ENCODE assay signal across 22 cellular contexts in the genomic region with DNA sequence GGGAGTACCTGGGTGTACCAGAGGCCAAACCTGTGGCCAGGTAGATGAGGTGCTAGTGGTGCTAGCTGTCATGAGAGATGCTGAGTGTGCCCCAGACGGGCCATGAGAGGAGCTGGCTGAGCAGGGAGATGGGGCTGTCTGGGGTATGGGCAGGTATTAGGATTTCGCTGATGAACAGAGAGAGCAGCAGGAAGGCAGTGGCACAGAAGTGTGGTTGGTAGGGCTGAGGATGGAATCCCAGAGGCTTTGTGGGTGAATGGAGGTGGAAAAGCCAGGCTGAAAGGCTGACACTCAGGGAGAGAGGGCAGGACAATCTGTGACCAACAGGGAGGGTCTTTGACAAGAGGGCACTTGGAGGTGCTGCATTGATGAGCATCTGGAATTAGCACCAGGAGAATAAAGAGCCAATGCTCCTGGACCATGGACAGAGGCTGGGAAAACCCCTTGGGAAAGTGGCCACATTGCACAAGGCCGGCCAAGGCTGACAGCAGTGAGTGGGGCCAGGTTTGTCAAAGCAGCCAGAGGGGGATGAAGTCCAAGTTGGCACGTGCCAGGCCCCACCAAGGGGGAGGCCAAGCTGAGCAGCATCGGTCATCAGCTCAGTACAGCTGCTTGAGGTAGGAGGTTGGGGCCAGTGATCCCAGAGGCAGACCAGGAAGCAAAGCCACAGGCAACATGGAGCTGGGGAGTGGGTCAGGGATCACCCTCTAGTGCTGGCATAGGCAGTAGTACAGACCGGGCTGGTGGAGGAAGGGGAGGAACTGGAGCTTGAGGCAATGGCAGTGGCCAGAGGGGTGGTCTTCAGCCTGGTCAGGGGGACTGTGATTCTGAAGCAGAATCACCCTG. TPM values are rescaled to one million over a fixed set of nuclear protein-coding genes. Genes with fewer than 3 reads are reported as not detected.
A peak's percentile ranks its signal among the peaks of the same experiment; 100 is the strongest.
DNase-seq lines count a peak whose midpoint lies in the region; ATAC-seq and TF ChIP-seq lines count a peak whose summit lies in the region.
"Had no signal": no experiment of that assay in that cellular context is flagged by ENCODE, and none has a peak within 500 bp of the region (broad histone marks: within the 10 kb centered on the region; RNA-seq: fewer than 3 reads in every experiment).

No MANE protein-coding gene starts in this region.

- DNase-seq in activated naive CD4-positive, alpha-beta T cell treated with anti-CD3 and anti-CD28 coated beads, Interleukin-2, amount 50 U/mL, for 72 hours (ENCODE audit: low spot score in 2 of 2), result no peak
- DNase-seq in activated naive CD4-positive, alpha-beta T cell treated with anti-CD3 and anti-CD28 coated beads, Interleukin-2, amount 10 ng/mL, durations not matched to agents 7 days and 5 days, result no peak
- DNase-seq in fibroblast of pulmonary artery (ENCODE audit: low read depth) (peak; percentile 26), mesenchymal stem cell (peak; percentile 16), suprapubic skin (ENCODE audit: low spot score in 2 of 2) (peak; percentile 44 to 61), midbrain (lab: John Stamatoyannopoulos, UW) (no peak)
- DNase-seq: AML-193; central memory CD4-positive, alpha-beta T cell; heart left ventricle; SIG-M5 had no signal

- ATAC-seq in activated naive CD4-positive, alpha-beta T cell treated with anti-CD3 and anti-CD28 coated beads, Interleukin-2, amount 50 U/mL, for 72 hours, result no peak
- no peak for ATAC-seq in GM21528 (IDR thresholded peaks at IDR 0.05; ENCODE audit: low FRiP score, unreplicated experiment)
- no peak for ATAC-seq in GM19397 (IDR thresholded peaks at IDR 0.05; ENCODE audit: unreplicated experiment)
- ATAC-seq: effector memory CD8-positive, alpha-beta T cell had no signal

- H3K27me3 Mint-ChIP-seq in activated naive CD4-positive, alpha-beta T cell treated with anti-CD3 and anti-CD28 coated beads, Interleukin-2, amount 10 ng/mL, durations not matched to agents 7 days and 5 days, result peaks cover 3% of the 10 kb centered on the region
- H3K27me3 Mint-ChIP-seq: activated naive CD8-positive, alpha-beta T cell treated with anti-CD3 and anti-CD28 coated beads, Interleukin-2, amount 10 ng/mL, durations not matched to agents 7 days and 5 days; CD4-positive, alpha-beta T cell; effector memory CD8-positive, alpha-beta T cell; progenitor cell of endocrine pancreas had no signal

- H3K9ac ChIP-seq in mesenchymal stem cell (ENCODE audit: low read length), result no peak overlapping the region

- no peaks in the 10 kb centered on the region for H3K27me3 ChIP-seq in mesenchymal stem cell (ENCODE audit: control insufficient read depth in 1 of 2, insufficient read depth in 1 of 2, low read length in 2 of 2)
- no peaks in the 10 kb centered on the region for H3K27me3 ChIP-seq in suprapubic skin
- H3K27me3 ChIP-seq: ascending aorta, heart left ventricle, stomach, thyroid gland, vagina had no signal

- no peak overlapping the region for H3K23ac ChIP-seq in mesenchymal stem cell (ENCODE audit: low read length in 2 of 2)

- 80% methylated on average over 6 of the region's 6 CpGs for WGBS in mesenchymal stem cell
- 84% methylated on average over 6 of the region's 6 CpGs for WGBS in suprapubic skin

- H2BK15ac ChIP-seq in mesenchymal stem cell (ENCODE audit: low read depth, poor library complexity, severe bottlenecking), result peak overlapping the region; percentile 17

- H3K9me3 ChIP-seq in mesenchymal stem cell (ENCODE audit: control insufficient read depth, low read length) (no peaks in the 10 kb centered on the region), suprapubic skin (no peaks in the 10 kb centered on the region)
- H3K9me3 ChIP-seq: ascending aorta, heart left ventricle, stomach, thyroid gland, vagina had no signal

- H3K4me2 ChIP-seq in mesenchymal stem cell (ENCODE audit: low read length, poor library complexity, severe bottlenecking), result no peak overlapping the region

- H4K8ac ChIP-seq in mesenchymal stem cell (ENCODE audit: low read length), result no peak overlapping the region

- H2BK12ac ChIP-seq in mesenchymal stem cell (ENCODE audit: low read length in 2 of 2), result no peak overlapping the region

- TF ChIP-seq POLR2A in suprapubic skin (IDR thresholded peaks at IDR 0.05), result no peak

- H3K4me3 Mint-ChIP-seq in activated naive CD4-positive, alpha-beta T cell treated with anti-CD3 and anti-CD28 coated beads, Interleukin-2, amount 10 ng/mL, durations not matched to agents 7 days and 5 days, result no peak overlapping the region
- H3K4me3 Mint-ChIP-seq: activated naive CD8-positive, alpha-beta T cell treated with anti-CD3 and anti-CD28 coated beads, Interleukin-2, amount 10 ng/mL, durations not matched to agents 7 days and 5 days; CD4-positive, alpha-beta T cell; effector memory CD8-positive, alpha-beta T cell had no signal

- H3K4ac ChIP-seq in mesenchymal stem cell (ENCODE audit: low read depth in 1 of 2, low read length in 2 of 2), result no peak overlapping the region

- H3K4me1 Mint-ChIP-seq in activated naive CD4-positive, alpha-beta T cell treated with anti-CD3 and anti-CD28 coated beads, Interleukin-2, amount 10 ng/mL, durations not matched to agents 7 days and 5 days, result no peaks in the 10 kb centered on the region
- H3K4me1 Mint-ChIP-seq: activated naive CD8-positive, alpha-beta T cell treated with anti-CD3 and anti-CD28 coated beads, Interleukin-2, amount 10 ng/mL, durations not matched to agents 7 days and 5 days had no signal

- no peaks in the 10 kb centered on the region for H3K9me3 Mint-ChIP-seq in activated naive CD4-positive, alpha-beta T cell treated with anti-CD3 and anti-CD28 coated beads, Interleukin-2, amount 50 U/mL, for 72 hours
- H3K9me3 Mint-ChIP-seq in activated naive CD4-positive, alpha-beta T cell treated with anti-CD3 and anti-CD28 coated beads, Interleukin-2, amount 10 ng/mL, durations not matched to agents 7 days and 5 days, result no peaks in the 10 kb centered on the region
- H3K9me3 Mint-ChIP-seq: activated naive CD8-positive, alpha-beta T cell treated with anti-CD3 and anti-CD28 coated beads, Interleukin-2, amount 10 ng/mL, durations not matched to agents 7 days and 5 days; CD4-positive, alpha-beta T cell; effector memory CD8-positive, alpha-beta T cell had no signal

- CTCF ChIA-PET in activated naive CD4-positive, alpha-beta T cell treated with anti-CD3 and anti-CD28 coated beads, Interleukin-2, amount 10 ng/mL, durations not matched to agents 7 days and 5 days (lab: Charles Lee), result interaction anchor here (0.5 to 2.8 kb wide), 19 partner anchors 11 to 1171 kb away, joined by 3 to 31 read pairs (median 5); no protein-coding TSS in a partner anchor

- no peak overlapping the region for H3K27ac ChIP-seq in mesenchymal stem cell (ENCODE audit: low read length, poor library complexity, severe bottlenecking)
- no peak overlapping the region for H3K27ac ChIP-seq in suprapubic skin
- H3K27ac ChIP-seq: ascending aorta, heart left ventricle, stomach, thyroid gland, vagina had no signal

- H3K4me1 ChIP-seq in mesenchymal stem cell (ENCODE audit: control insufficient read depth, insufficient read depth, low read depth, low read length) (peaks cover 5% of the 10 kb centered on the region), suprapubic skin (no peaks in the 10 kb centered on the region)
- H3K4me1 ChIP-seq: ascending aorta, heart left ventricle, thyroid gland, vagina had no signal

- H3K79me1 ChIP-seq in mesenchymal stem cell (replicated peaks; ENCODE audit: low read length, poor library complexity, severe bottlenecking), result no peaks in the 10 kb centered on the region

- no peaks in the 10 kb centered on the region for H3K36me3 Mint-ChIP-seq in activated naive CD4-positive, alpha-beta T cell treated with anti-CD3 and anti-CD28 coated beads, Interleukin-2, amount 50 U/mL, for 72 hours
- H3K36me3 Mint-ChIP-seq in activated naive CD4-positive, alpha-beta T cell treated with anti-CD3 and anti-CD28 coated beads, Interleukin-2, amount 10 ng/mL, durations not matched to agents 7 days and 5 days, result no peaks in the 10 kb centered on the region
- H3K36me3 Mint-ChIP-seq: activated naive CD8-positive, alpha-beta T cell treated with anti-CD3 and anti-CD28 coated beads, Interleukin-2, amount 10 ng/mL, durations not matched to agents 7 days and 5 days had no signal

- no peak overlapping the region for H2BK120ac ChIP-seq in mesenchymal stem cell (ENCODE audit: low read depth, low read length)

- H4K91ac ChIP-seq in mesenchymal stem cell (ENCODE audit: low read length), result no peak overlapping the region

- no peak overlapping the region for H2AK5ac ChIP-seq in mesenchymal stem cell (ENCODE audit: low read length, severe bottlenecking)

- H3K4me3 ChIP-seq in fibroblast of pulmonary artery (replicated peaks; ENCODE audit: low read depth, low read length) (no peak overlapping the region), mesenchymal stem cell (ENCODE audit: insufficient read depth in 1 of 2, low read depth in 1 of 2, low read length in 2 of 2) (no peak overlapping the region), suprapubic skin (no peak overlapping the region)
- H3K4me3 ChIP-seq: ascending aorta, heart left ventricle, stomach, thyroid gland, vagina had no signal

- no peak for TF ChIP-seq CTCF in fibroblast of pulmonary artery (IDR thresholded peaks at IDR 0.05; ENCODE audit: low read length, missing control alignments)
- no peak for TF ChIP-seq CTCF in suprapubic skin (IDR thresholded peaks at IDR 0.05)

- TF ChIP-seq EP300 in suprapubic skin (IDR thresholded peaks at IDR 0.05), result no peak

- no peak overlapping the region for H2BK5ac ChIP-seq in mesenchymal stem cell (ENCODE audit: low read depth, low read length, poor library complexity, severe bottlenecking)

- peak overlapping the region; percentile 6 to 79 for H3K27ac Mint-ChIP-seq in activated naive CD4-positive, alpha-beta T cell treated with anti-CD3 and anti-CD28 coated beads, Interleukin-2, amount 50 U/mL, for 72 hours
- H3K27ac Mint-ChIP-seq in activated naive CD4-positive, alpha-beta T cell treated with anti-CD3 and anti-CD28 coated beads, Interleukin-2, amount 10 ng/mL, durations not matched to agents 7 days and 5 days, result no peak overlapping the region
- H3K27ac Mint-ChIP-seq: activated naive CD8-positive, alpha-beta T cell treated with anti-CD3 and anti-CD28 coated beads, Interleukin-2, amount 10 ng/mL, durations not matched to agents 7 days and 5 days; CD4-positive, alpha-beta T cell; effector memory CD8-positive, alpha-beta T cell; progenitor cell of endocrine pancreas had no signal

- H3K18ac ChIP-seq in mesenchymal stem cell (ENCODE audit: low read depth in 1 of 2, low read length in 2 of 2), result no peak overlapping the region

- H3K14ac ChIP-seq in mesenchymal stem cell (ENCODE audit: low read length in 2 of 2), result no peak overlapping the region

- no peak overlapping the region for H2AFZ ChIP-seq in mesenchymal stem cell (ENCODE audit: low read depth, low read length)

- H3K36me3 ChIP-seq in mesenchymal stem cell (ENCODE audit: control insufficient read depth in 1 of 2, insufficient read depth in 2 of 2, low read depth in 1 of 2, low read length in 2 of 2) (peaks cover 0 to 51% of the 10 kb centered on the region in 2 experiments), suprapubic skin (peaks cover 25% of the 10 kb centered on the region)
- H3K36me3 ChIP-seq: thyroid gland had no signal

RNA-seq across cellular contexts. Expression of a gene that starts 19.7 kb away (rescaled TPM):
- total RNA-seq in activated naive CD4-positive, alpha-beta T cell treated with anti-CD3 and anti-CD28 coated beads, Interleukin-2, amount 50 U/mL, for 72 hours, result under 1 TPM; 0.59 to 0.82 TPM
- 0.07 TPM for polyA plus RNA-seq in mesenchymal stem cell (2013, experiment 1 of 2)
- 0.10 TPM for polyA plus RNA-seq in mesenchymal stem cell (2013, experiment 2 of 2)
- total RNA-seq in suprapubic skin, result 10 to 100 TPM in 3 of 4 donors, 1 to 10 TPM in 1; 6.9 to 18.2 (median 13.0) TPM
- total RNA-seq: A172, lung microvascular endothelial cell had no signal

RNA-seq across cellular contexts. Expression of a gene that starts 31.6 kb away (rescaled TPM):
- total RNA-seq in activated naive CD4-positive, alpha-beta T cell treated with anti-CD3 and anti-CD28 coated beads, Interleukin-2, amount 50 U/mL, for 72 hours, result 10 to 100 TPM in 1 of 2 donors, 1 to 10 TPM in 1; 9.1 to 15.3 TPM
- polyA plus RNA-seq in mesenchymal stem cell (2013, experiment 1 of 2), result 2.6 TPM
- 2.4 TPM for polyA plus RNA-seq in mesenchymal stem cell (2013, experiment 2 of 2)
- total RNA-seq in suprapubic skin, result 10 to 100 TPM in 3 of 4 donors, 1 to 10 TPM in 1; 8.9 to 39.7 (median 14.6) TPM

RNA-seq across cellular contexts. Expression of a gene that starts 51.7 kb away (rescaled TPM):
- total RNA-seq in activated naive CD4-positive, alpha-beta T cell treated with anti-CD3 and anti-CD28 coated beads, Interleukin-2, amount 50 U/mL, for 72 hours, result 10 to 100 TPM; 15.4 to 15.5 TPM
- polyA plus RNA-seq in mesenchymal stem cell (2013, experiment 1 of 2), result 48.8 TPM
- polyA plus RNA-seq in mesenchymal stem cell (2013, experiment 2 of 2), result 52.9 TPM
- 10 to 100 TPM; 10.7 to 17.5 (median 13.5) TPM for total RNA-seq in suprapubic skin

Comparison
In these comparisons a context has a peak if more than half of its experiments do, and no peak if none do; other contexts are left out.
1. DNase-seq: peak in fibroblast of pulmonary artery (single experiment), mesenchymal stem cell (single experiment) and suprapubic skin (2 of 2); none in activated naive CD4-positive, alpha-beta T cell treated with anti-CD3 and anti-CD28 coated beads, Interleukin-2, amount 50 U/mL, for 72 hours (0 of 2), activated naive CD4-positive, alpha-beta T cell treated with anti-CD3 and anti-CD28 coated beads, Interleukin-2, amount 10 ng/mL, durations not matched to agents 7 days and 5 days (single experiment) and midbrain (single experiment).
2. RNA of a gene that starts 19.7 kb away (total RNA-seq): 6.9 to 18.2 TPM in suprapubic skin; 0.59 to 0.82 TPM in activated naive CD4-positive, alpha-beta T cell treated with anti-CD3 and anti-CD28 coated beads, Interleukin-2, amount 50 U/mL, for 72 hours; every median in the first group is over 4 times any median in the second.